ENCODE assay signal across 9 cellular contexts in the genomic region with DNA sequence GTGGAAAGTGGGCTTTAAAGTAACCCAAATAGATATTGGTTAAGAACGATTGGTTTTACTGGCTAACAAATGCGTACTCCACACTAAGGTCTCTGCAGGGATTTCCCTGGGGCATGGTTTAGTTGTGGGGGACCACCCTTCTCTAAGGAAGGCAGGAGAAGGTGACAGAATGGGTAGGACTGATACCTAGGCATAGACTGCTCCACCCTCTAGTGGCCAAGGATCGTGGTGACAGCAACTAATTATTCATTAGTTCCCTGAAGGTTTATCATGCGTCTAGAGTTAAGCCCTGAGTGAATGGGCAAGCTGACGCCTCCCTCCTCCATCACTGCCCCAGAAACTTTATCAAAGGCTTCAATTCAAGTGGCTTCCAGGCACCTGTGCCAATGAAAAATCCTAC. TPM values are rescaled to one million over a fixed set of nuclear protein-coding genes. Genes with fewer than 3 reads are reported as not detected.
DNase-seq lines count a peak whose midpoint lies in the region; ATAC-seq and TF ChIP-seq lines count a peak whose summit lies in the region.
"Had no signal": no experiment of that assay in that cellular context is flagged by ENCODE, and none has a peak within 500 bp of the region (broad histone marks: within the 10 kb centered on the region; RNA-seq: fewer than 3 reads in every experiment).

No MANE protein-coding gene starts in this region.

- ATAC-seq in HG03175 (IDR thresholded peaks at IDR 0.05; ENCODE audit: unreplicated experiment) = peak; percentile 33
- ATAC-seq in SK-N-SH treated with all-trans-retinoic acid at 6 μM for 48 hours = peak; percentile 17; the same call in 1 of the 3 replicates
- ATAC-seq in effector memory CD8-positive, alpha-beta T cell (replicated peaks) = no peak
- ATAC-seq in omental fat pad (ENCODE audit: low FRiP score) = no peak
- ATAC-seq in HG03571 (IDR thresholded peaks at IDR 0.05; ENCODE audit: unreplicated experiment) = no peak

- no peaks in the 10 kb centered on the region for H3K9me3 Mint-ChIP-seq in effector memory CD8-positive, alpha-beta T cell

- H3K27me3 Mint-ChIP-seq in effector memory CD8-positive, alpha-beta T cell = no peaks in the 10 kb centered on the region

- no peak overlapping the region for H3K4me3 Mint-ChIP-seq in effector memory CD8-positive, alpha-beta T cell

- H3K36me3 Mint-ChIP-seq in effector memory CD8-positive, alpha-beta T cell (ENCODE audit: insufficient read depth) = peaks cover 10% of the 10 kb centered on the region

- peaks cover 4% of the 10 kb centered on the region in 2 donors for H3K4me1 Mint-ChIP-seq in effector memory CD8-positive, alpha-beta T cell (ENCODE audit: low read depth in 2 of 2)

- H3K27ac Mint-ChIP-seq in effector memory CD8-positive, alpha-beta T cell = no peak overlapping the region

- no peak for TF ChIP-seq CTCF in omental fat pad (IDR thresholded peaks at IDR 0.05)

- peak; percentile 20 for DNase-seq in DMS79 (lab: John Stamatoyannopoulos, UW)
- DNase-seq in iPS-NIHi11 (ENCODE audit: low spot score) = peak; percentile 47
- DNase-seq in effector memory CD8-positive, alpha-beta T cell = no peak
- DNase-seq in omental fat pad (ENCODE audit: low spot score) = no peak
- no peak for DNase-seq in ecto neural progenitor cell (ENCODE audit: low spot score)

TF ChIP-seq in SK-N-SH treated with all-trans-retinoic acid at 6 μM for 48 hours, 23 proteins besides CTCF, POLR2A, EP300 and RAD21:
- TF ChIP-seq RARB (CRISPR knock-in tag; IDR thresholded peaks at IDR 0.05) (no peak), ARNTL (CRISPR knock-in tag; IDR thresholded peaks at IDR 0.05; ENCODE audit: borderline replicate concordance, low read depth) (no peak), OSR1 (CRISPR knock-in tag; IDR thresholded peaks at IDR 0.05) (no peak), ZFP30 (CRISPR knock-in tag; IDR thresholded peaks at IDR 0.05) (no peak), TSHZ2 (CRISPR knock-in tag; IDR thresholded peaks at IDR 0.05) (no peak), POU6F1 (CRISPR knock-in tag; IDR thresholded peaks at IDR 0.05; ENCODE audit: borderline replicate concordance, low read depth) (no peak), ESRRG (CRISPR knock-in tag; IDR thresholded peaks at IDR 0.05) (no peak), BACH2 (CRISPR knock-in tag; IDR thresholded peaks at IDR 0.05; ENCODE audit: borderline replicate concordance) (no peak), ZFP3 (CRISPR knock-in tag; IDR thresholded peaks at IDR 0.05) (no peak), PATZ1 (CRISPR knock-in tag; IDR thresholded peaks at IDR 0.05; ENCODE audit: borderline replicate concordance) (no peak), ZC3H10 (CRISPR knock-in tag; IDR thresholded peaks at IDR 0.05) (no peak), CSRNP3 (CRISPR knock-in tag; IDR thresholded peaks at IDR 0.05) (no peak)

RNA-seq across cellular contexts. Expression of gene FAM181A, which starts 9.1 kb away (rescaled TPM):
- not detected for total RNA-seq in omental fat pad
- total RNA-seq: urinary bladder had no signal

RNA-seq across cellular contexts. Expression of gene ASB2, which starts 40.1 kb away (rescaled TPM):
- total RNA-seq in omental fat pad = 1 to 10 TPM in 1 of 4 donors, under 1 TPM in 3; 0.36 to 2.4 (median 0.56) TPM

Comparison
In these comparisons a context has a peak if more than half of its experiments do, and no peak if none do; other contexts are left out.
1. DNase-seq: peak in DMS79 (single experiment) and iPS-NIHi11 (single experiment); none in effector memory CD8-positive, alpha-beta T cell (0 of 3), omental fat pad (single experiment) and ecto neural progenitor cell (single experiment).
2. ATAC-seq: peak in HG03175 (single experiment) and SK-N-SH treated with all-trans-retinoic acid at 6 μM for 48 hours (single experiment); none in effector memory CD8-positive, alpha-beta T cell (single experiment), omental fat pad (single experiment) and HG03571 (single experiment).